Comparison of ENCODE assay signal across 12 cellular contexts in the genomic region with DNA sequence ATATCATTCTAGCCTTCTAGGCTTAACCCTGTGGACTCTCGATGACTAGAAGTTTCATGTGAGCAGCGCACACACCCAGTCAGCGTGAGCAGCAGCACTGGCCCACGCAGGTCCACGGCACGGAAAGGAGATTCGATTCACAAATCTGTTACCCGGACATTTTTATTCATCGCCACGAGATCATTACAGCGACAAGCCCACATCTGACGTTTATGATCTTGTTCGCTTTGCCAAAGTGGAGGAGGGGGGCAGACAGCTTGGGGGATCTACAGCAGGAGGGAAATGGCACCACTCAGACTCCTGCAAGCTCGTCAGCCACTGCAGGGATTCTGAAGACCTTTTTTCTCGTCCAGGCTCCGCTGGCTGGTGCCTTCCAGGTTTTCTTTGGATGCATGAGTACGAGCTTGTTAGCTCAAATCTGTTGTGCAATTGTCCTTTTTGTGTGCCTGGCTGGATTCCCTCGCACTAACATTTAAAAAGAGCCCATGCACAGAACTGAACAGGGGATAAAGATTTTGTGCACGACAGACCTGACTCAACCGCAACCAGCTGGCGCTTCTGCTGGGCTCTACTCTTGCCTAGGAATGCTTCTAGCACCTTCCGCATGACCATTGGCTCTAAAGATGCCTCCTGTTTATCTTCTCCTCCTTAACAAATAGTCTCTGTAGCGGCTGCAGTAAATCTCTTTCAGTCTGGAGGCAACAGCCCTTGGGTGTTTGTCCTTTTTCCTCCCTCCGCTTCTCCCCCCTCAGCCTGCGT.
DNase-seq lines count a peak whose midpoint lies in the region; ATAC-seq and TF ChIP-seq lines count a peak whose summit lies in the region.
"Had no signal": no experiment of that assay in that cellular context is flagged by ENCODE, and none has a peak within 500 bp of the region (broad histone marks: within the 10 kb centered on the region; RNA-seq: fewer than 3 reads in every experiment).

No MANE protein-coding gene starts in this region.

- peak overlapping the region; percentile 58 for H3K4me2 ChIP-seq in hepatocyte

- ATAC-seq in GM21526 (IDR thresholded peaks at IDR 0.05; ENCODE audit: low FRiP score, unreplicated experiment): no peak
- ATAC-seq in GM21717 (IDR thresholded peaks at IDR 0.05; ENCODE audit: unreplicated experiment): no peak
- ATAC-seq: stimulated activated memory B cell treated with anti-CD40 and anti-IgM and Interleukin-4, amounts not matched to agents 10 μg/mL and 1 μg/mL and 100 μg/mL, for 72 hours had no signal

- H3K9ac ChIP-seq in rectal smooth muscle tissue (ENCODE audit: low read length): no peak overlapping the region

- H3K9me2 ChIP-seq in hepatocyte (replicated peaks; ENCODE audit: insufficient read depth): no peaks in the 10 kb centered on the region

- DNase-seq in AG08395 (ENCODE audit: low spot score) (peak; percentile 53), SK-MEL-5 (ENCODE audit: low read depth, low spot score) (peak; percentile 26), hepatocyte (ENCODE audit: low spot score) (peak; percentile 40), NCI-H1092 treated with DMSO at 0.1 percent for 48 hours (lab: John Stamatoyannopoulos, UW) (no peak), NCI-H345 (lab: John Stamatoyannopoulos, UW) (no peak)
- DNase-seq: activated CD8-positive, alpha-beta memory T cell treated with anti-CD3 and anti-CD28 coated beads, Interleukin-2, amount 50 U/mL, for 4 hours; NCI-H1105 treated with DMSO at 0.1 percent for 48 hours; stimulated activated CD4-positive, alpha-beta T cell treated with anti-CD3 and anti-CD28 coated beads, Interleukin-12 subunit alpha, Interleukin-12 subunit beta, amount 100 ng/mL, for 4 hours had no signal

- H2AFZ ChIP-seq in hepatocyte: peak overlapping the region; percentile 5

- H3K36me3 ChIP-seq in hepatocyte (replicated peaks; ENCODE audit: insufficient read depth, low read depth) (no peaks in the 10 kb centered on the region), rectal smooth muscle tissue (ENCODE audit: control insufficient read depth, insufficient read depth, low read length) (no peaks in the 10 kb centered on the region)

- no peaks in the 10 kb centered on the region for H3K79me2 ChIP-seq in hepatocyte

- H3K27ac ChIP-seq in hepatocyte (peak overlapping the region; percentile 2), rectal smooth muscle tissue (ENCODE audit: low read depth, low read length) (no peak overlapping the region)

- H3K4me3 ChIP-seq in hepatocyte (no peak overlapping the region), rectal smooth muscle tissue (ENCODE audit: low read length) (peak overlapping the region; percentile 35)

- H3K27me3 ChIP-seq in hepatocyte (no peaks in the 10 kb centered on the region), rectal smooth muscle tissue (ENCODE audit: control insufficient read depth, insufficient read depth, low read length) (no peaks in the 10 kb centered on the region)

- 36% methylated on average over 25 of the region's 25 CpGs for WGBS in hepatocyte (ENCODE audit: low lambda C conversion rate, missing lambda C conversion rate)

- no peak for TF ChIP-seq CTCF in hepatocyte (IDR thresholded peaks at IDR 0.05; ENCODE audit: poor library complexity)

- no peaks in the 10 kb centered on the region for H3K9me3 ChIP-seq in hepatocyte (ENCODE audit: low read depth)

- in situ Hi-C loops in SK-MEL-5 (cut with HindIII; ENCODE audit: low pct_unique_long_range_greater_than_20kb, low sequenced_read_pairs): no loop called here

- no peaks in the 10 kb centered on the region for H4K20me1 ChIP-seq in hepatocyte (ENCODE audit: insufficient read depth, poor library complexity, severe bottlenecking)

- H3K4me1 ChIP-seq in hepatocyte (ENCODE audit: insufficient read depth) (peaks cover 19% of the 10 kb centered on the region), rectal smooth muscle tissue (ENCODE audit: control insufficient read depth, insufficient read depth, low read length) (no peaks in the 10 kb centered on the region)

Comparison
In these comparisons a context has a peak if more than half of its experiments do, and no peak if none do; other contexts are left out.
1. DNase-seq: peak in AG08395 (single experiment), SK-MEL-5 (single experiment) and hepatocyte (single experiment); none in NCI-H1092 treated with DMSO at 0.1 percent for 48 hours (single experiment) and NCI-H345 (single experiment).